14 cellular contexts compared by ENCODE assay signal in genomic region chr4:159106636-159107035, GRCh38. TPM values are rescaled to one million over a fixed set of nuclear protein-coding genes. Genes with fewer than 3 reads are reported as not detected.
A peak's percentile ranks its signal among the peaks of the same experiment; 100 is the strongest.
DNase-seq lines count a peak whose midpoint lies in the region; ATAC-seq and TF ChIP-seq lines count a peak whose summit lies in the region.
"Had no signal": no experiment of that assay in that cellular context is flagged by ENCODE, and none has a peak within 500 bp of the region (broad histone marks: within the 10 kb centered on the region; RNA-seq: fewer than 3 reads in every experiment).

No MANE protein-coding gene starts in this region.

- no peak for TF ChIP-seq POLR2A in GM18505 (IDR thresholded peaks at IDR 0.05; ENCODE audit: borderline replicate concordance, extremely low read depth, insufficient read depth, insufficient read length)

- no peak for TF ChIP-seq CTCF in glutamatergic neuron (IDR thresholded peaks at IDR 0.05; ENCODE audit: partially characterized antibody, unreplicated experiment)

- peak overlapping the region; percentile 62 for H3K4me3 Mint-ChIP-seq in activated naive CD8-positive, alpha-beta T cell treated with anti-CD3 and anti-CD28 coated beads for 36 hours
- H3K4me3 Mint-ChIP-seq in glutamatergic neuron (ENCODE audit: unreplicated experiment) = peak overlapping the region; percentile 69

- H3K9me3 Mint-ChIP-seq in activated naive CD4-positive, alpha-beta T cell treated with anti-CD3 and anti-CD28 coated beads, Interleukin-2, amount 50 U/mL, for 72 hours = no peaks in the 10 kb centered on the region
- H3K9me3 Mint-ChIP-seq in activated naive CD8-positive, alpha-beta T cell treated with anti-CD3 and anti-CD28 coated beads for 36 hours = no peaks in the 10 kb centered on the region
- H3K9me3 Mint-ChIP-seq in glutamatergic neuron (ENCODE audit: unreplicated experiment) = peaks cover 16% of the 10 kb centered on the region
- H3K9me3 Mint-ChIP-seq: effector memory CD8-positive, alpha-beta T cell had no signal

- peaks cover 55% of the 10 kb centered on the region for H3K4me1 Mint-ChIP-seq in activated naive CD8-positive, alpha-beta T cell treated with anti-CD3 and anti-CD28 coated beads for 36 hours
- H3K4me1 Mint-ChIP-seq in glutamatergic neuron (ENCODE audit: low read depth, unreplicated experiment) = peaks cover 30% of the 10 kb centered on the region

- no peaks in the 10 kb centered on the region for H3K27me3 ChIP-seq in subcutaneous abdominal adipose tissue (ENCODE audit: control insufficient read depth in 5 of 5, insufficient read depth in 4 of 5, low read length in 5 of 5)
- H3K27me3 ChIP-seq: uterus had no signal

- H3K9me3 ChIP-seq in subcutaneous abdominal adipose tissue (ENCODE audit: control insufficient read depth in 5 of 5, low read length in 5 of 5) = no peaks in the 10 kb centered on the region
- H3K9me3 ChIP-seq: uterus had no signal

- H3K4me1 ChIP-seq in subcutaneous abdominal adipose tissue (ENCODE audit: control insufficient read depth in 5 of 5, insufficient read depth in 5 of 5, low read length in 5 of 5) = peaks cover 2 to 57% (median 42%) of the 10 kb centered on the region in 5 donors

- peak overlapping the region in 4 of 5 donors; percentile 28 to 88 (median 50) for H3K4me3 ChIP-seq in subcutaneous abdominal adipose tissue (ENCODE audit: low read depth in 1 of 5, low read length in 5 of 5)
- H3K4me3 ChIP-seq: uterus had no signal

- peak overlapping the region; percentile 23 to 37 for H3K27ac Mint-ChIP-seq in activated naive CD4-positive, alpha-beta T cell treated with anti-CD3 and anti-CD28 coated beads, Interleukin-2, amount 50 U/mL, for 72 hours
- H3K27ac Mint-ChIP-seq in activated naive CD8-positive, alpha-beta T cell treated with anti-CD3 and anti-CD28 coated beads for 36 hours = peak overlapping the region; percentile 73
- H3K27ac Mint-ChIP-seq in glutamatergic neuron (ENCODE audit: unreplicated experiment) = no peak overlapping the region

- ATAC-seq in activated naive CD4-positive, alpha-beta T cell treated with anti-CD3 and anti-CD28 coated beads, Interleukin-2, amount 50 U/mL, for 72 hours = no peak
- ATAC-seq in GM18505 (IDR thresholded peaks at IDR 0.05; ENCODE audit: unreplicated experiment) (no peak), GM21786 (IDR thresholded peaks at IDR 0.05; ENCODE audit: unreplicated experiment) (no peak)
- ATAC-seq: effector memory CD8-positive, alpha-beta T cell had no signal

- peak overlapping the region in 2 of 5 donors; percentile 5 to 45 for H3K9ac ChIP-seq in subcutaneous abdominal adipose tissue (ENCODE audit: low read length in 5 of 5)

- H3K27ac ChIP-seq in subcutaneous abdominal adipose tissue (ENCODE audit: low read depth, low read length) = peak overlapping the region; percentile 58
- H3K27ac ChIP-seq: uterus had no signal

- no peaks in the 10 kb centered on the region for H3K36me3 ChIP-seq in subcutaneous abdominal adipose tissue (ENCODE audit: control insufficient read depth in 5 of 5, insufficient read depth in 5 of 5, low read length in 5 of 5)
- H3K36me3 ChIP-seq: uterus had no signal

- no peaks in the 10 kb centered on the region for H3K27me3 Mint-ChIP-seq in activated naive CD8-positive, alpha-beta T cell treated with anti-CD3 and anti-CD28 coated beads for 36 hours
- peaks cover 13% of the 10 kb centered on the region for H3K27me3 Mint-ChIP-seq in glutamatergic neuron (ENCODE audit: unreplicated experiment)
- H3K27me3 Mint-ChIP-seq: effector memory CD8-positive, alpha-beta T cell had no signal

- peaks cover 0 to 38% of the 10 kb centered on the region in 2 donors for H3K36me3 Mint-ChIP-seq in activated naive CD4-positive, alpha-beta T cell treated with anti-CD3 and anti-CD28 coated beads, Interleukin-2, amount 50 U/mL, for 72 hours
- peaks cover 16% of the 10 kb centered on the region for H3K36me3 Mint-ChIP-seq in activated naive CD8-positive, alpha-beta T cell treated with anti-CD3 and anti-CD28 coated beads for 36 hours
- H3K36me3 Mint-ChIP-seq in glutamatergic neuron (ENCODE audit: unreplicated experiment) = no peaks in the 10 kb centered on the region

- DNase-seq in activated naive CD4-positive, alpha-beta T cell treated with anti-CD3 and anti-CD28 coated beads, Interleukin-2, amount 50 U/mL, for 72 hours (ENCODE audit: low spot score in 2 of 2) = no peak
- DNase-seq in activated naive CD4-positive, alpha-beta T cell treated with anti-CD3 and anti-CD28 coated beads, Interleukin-2, amount 50 U/mL, for 16 hours = no peak
- DNase-seq in activated naive CD8-positive, alpha-beta T cell treated with anti-CD3 and anti-CD28 coated beads for 36 hours = no peak
- DNase-seq in glutamatergic neuron (no peak), AG20443 (ENCODE audit: low spot score) (no peak)
- DNase-seq: activated CD4-positive, CD25-positive, alpha-beta regulatory T cell; activated gamma-delta T cell treated with Interleukin-2 at 50 U/mL for 16 hours; effector memory CD8-positive, alpha-beta T cell; NCI-H1436; NCI-H82; uterus had no signal

RNA-seq across cellular contexts. Expression of gene RAPGEF2, which starts 3.8 kb away (rescaled TPM):
- total RNA-seq in activated naive CD4-positive, alpha-beta T cell treated with anti-CD3 and anti-CD28 coated beads, Interleukin-2, amount 50 U/mL, for 72 hours = 10 to 100 TPM; 11.1 to 34.8 TPM
- total RNA-seq in activated naive CD8-positive, alpha-beta T cell treated with anti-CD3 and anti-CD28 coated beads for 36 hours = 10 to 100 TPM; 19.2 to 22.7 TPM
- total RNA-seq in glutamatergic neuron (ENCODE audit: unreplicated experiment) = 58.4 TPM
